ENCODE assay signal across 22 cellular contexts in the genomic region with DNA sequence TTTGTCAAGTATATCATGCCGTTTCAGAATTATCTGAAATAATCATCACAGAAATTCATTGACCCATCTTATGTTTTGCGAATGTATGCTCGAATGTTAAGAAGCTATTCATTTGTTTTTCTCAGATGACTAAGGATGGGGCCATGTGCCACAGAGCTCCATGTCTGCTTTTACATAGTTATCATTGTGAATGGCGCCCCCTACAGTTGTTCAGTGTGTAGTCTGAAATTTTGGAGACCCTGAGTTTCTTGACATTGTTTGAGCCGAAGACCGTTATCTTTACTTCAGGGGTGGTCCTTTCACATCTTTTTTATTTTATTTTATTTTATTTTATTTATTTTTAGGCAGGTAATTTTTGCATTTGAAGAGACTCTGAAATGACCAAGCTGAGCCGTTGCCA.
"Had no signal": no experiment of that assay in that cellular context is flagged by ENCODE, and none has a peak within 500 bp of the region (broad histone marks: within the 10 kb centered on the region; RNA-seq: fewer than 3 reads in every experiment).

No MANE protein-coding gene starts in this region.

- DNase-seq: activated CD4-positive, alpha-beta memory T cell treated with anti-CD3 and anti-CD28 coated beads for 36 hours; activated CD4-positive, alpha-beta T cell treated with anti-CD3 and anti-CD28 coated beads for 48 hours; activated gamma-delta T cell; activated naive CD4-positive, alpha-beta T cell treated with anti-CD3 and anti-CD28 coated beads, Interleukin-2, amount 50 U/mL, for 16 hours; activated naive CD8-positive, alpha-beta T cell treated with anti-CD3 and anti-CD28 coated beads, Interleukin-2, amount 50 U/mL, for 24 hours; cortex of kidney; erythroblast; foreskin keratinocyte; immature natural killer cell; left lung; naive thymus-derived CD4-positive, alpha-beta T cell; pancreas; right cardiac atrium; stimulated activated CD4-positive, alpha-beta T cell treated with anti-CD3 and anti-CD28 coated beads, Interleukin-12 subunit alpha, Interleukin-12 subunit beta, amount 100 ng/mL, for 4 hours; stomach; T-helper 17 cell had no signal

- H3K79me2 ChIP-seq: hepatocyte had no signal

- H3K4me3 Mint-ChIP-seq: activated CD4-positive, alpha-beta memory T cell treated with anti-CD3 and anti-CD28 coated beads for 36 hours; activated naive CD8-positive, alpha-beta T cell treated with anti-CD3 and anti-CD28 coated beads, Interleukin-2, amount 50 U/mL, for 24 hours; activated T-helper 1 cell treated with anti-CD3 and anti-CD28 coated beads, Interleukin-12 subunit alpha, Interleukin-12 subunit beta, Interleukin-2, Interleukin-4 antibody, amounts not matched to agents 30 ng/mL and 10 ng/mL and 1 ng/mL, durations not matched to agents 14 hours and 24 hours and 36 hours; immature natural killer cell; naive thymus-derived CD4-positive, alpha-beta T cell; T-helper 17 cell had no signal

- H3K36me3 Mint-ChIP-seq: activated CD4-positive, alpha-beta memory T cell treated with anti-CD3 and anti-CD28 coated beads for 36 hours; immature natural killer cell had no signal

- H3K4me3 ChIP-seq: hepatocyte, left lung, lung, pancreas, stomach, suprapubic skin, tibial nerve had no signal

- H3K27ac ChIP-seq: foreskin keratinocyte, hepatocyte, left lung, neutrophil, pancreas, stomach, suprapubic skin, tibial nerve had no signal

- H3K27ac Mint-ChIP-seq: activated CD4-positive, alpha-beta memory T cell treated with anti-CD3 and anti-CD28 coated beads for 36 hours; activated naive CD8-positive, alpha-beta T cell treated with anti-CD3 and anti-CD28 coated beads, Interleukin-2, amount 50 U/mL, for 24 hours; activated T-helper 1 cell treated with anti-CD3 and anti-CD28 coated beads, Interleukin-12 subunit alpha, Interleukin-12 subunit beta, Interleukin-2, Interleukin-4 antibody, amounts not matched to agents 30 ng/mL and 10 ng/mL and 1 ng/mL, durations not matched to agents 14 hours and 24 hours and 36 hours; immature natural killer cell; naive thymus-derived CD4-positive, alpha-beta T cell; T-helper 17 cell had no signal

- H3K4me2 ChIP-seq: hepatocyte had no signal

- H3K36me3 ChIP-seq: left lung, neutrophil, pancreas, stomach, suprapubic skin, tibial nerve had no signal

- ATAC-seq: activated naive CD8-positive, alpha-beta T cell treated with anti-CD3 and anti-CD28 coated beads, Interleukin-2, amount 50 U/mL, for 24 hours; foreskin keratinocyte; left lung; naive thymus-derived CD4-positive, alpha-beta T cell; pancreas; right cardiac atrium; T-helper 17 cell had no signal

- H3K9me3 ChIP-seq: neutrophil, pancreas, suprapubic skin, tibial nerve had no signal

- H2AFZ ChIP-seq: hepatocyte had no signal

- H3K27me3 Mint-ChIP-seq: activated CD4-positive, alpha-beta memory T cell treated with anti-CD3 and anti-CD28 coated beads for 36 hours; activated naive CD8-positive, alpha-beta T cell treated with anti-CD3 and anti-CD28 coated beads, Interleukin-2, amount 50 U/mL, for 24 hours; naive thymus-derived CD4-positive, alpha-beta T cell; T-helper 17 cell had no signal

- H3K4me1 Mint-ChIP-seq: activated naive CD8-positive, alpha-beta T cell treated with anti-CD3 and anti-CD28 coated beads, Interleukin-2, amount 50 U/mL, for 24 hours; immature natural killer cell; naive thymus-derived CD4-positive, alpha-beta T cell; T-helper 17 cell had no signal

- H3K4me1 ChIP-seq: foreskin keratinocyte, left lung, pancreas, stomach, suprapubic skin, tibial nerve had no signal

- H3K27me3 ChIP-seq: foreskin keratinocyte, left lung, neutrophil, stomach, suprapubic skin, tibial nerve had no signal
